19 cellular contexts compared by ENCODE assay signal in the genomic region with DNA sequence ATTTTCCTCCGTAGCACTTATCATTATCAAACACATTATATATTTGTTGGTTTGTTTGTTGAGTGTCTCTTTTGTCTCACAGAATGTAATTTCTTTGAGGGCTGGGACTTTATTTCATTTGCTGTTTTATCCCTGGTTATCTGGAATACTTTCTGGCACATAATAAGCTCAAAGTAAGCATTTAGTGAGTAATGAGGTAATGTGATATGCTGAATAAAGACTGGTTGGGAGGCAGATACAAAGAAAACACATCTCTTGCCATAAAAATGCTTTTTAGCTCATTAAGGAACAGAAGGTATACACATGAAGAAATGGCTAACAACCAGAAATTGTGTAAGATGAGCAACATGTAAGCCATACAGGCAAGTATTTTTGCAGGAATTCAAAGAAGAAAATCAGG.
DNase-seq lines count a peak whose midpoint lies in the region; TF ChIP-seq lines count a peak whose summit lies in the region.
"Had no signal": no experiment of that assay in that cellular context is flagged by ENCODE, and none has a peak within 500 bp of the region (broad histone marks: within the 10 kb centered on the region; RNA-seq: fewer than 3 reads in every experiment).

No MANE protein-coding gene starts in this region.

- peak overlapping the region; percentile 45 for H3K27ac Mint-ChIP-seq in mesothelial cell of epicardium
- H3K27ac Mint-ChIP-seq: CD14-positive monocyte had no signal

- H3K4me1 Mint-ChIP-seq in mesothelial cell of epicardium = peaks cover 22% of the 10 kb centered on the region
- H3K4me1 Mint-ChIP-seq: CD14-positive monocyte had no signal

- H3K9me3 Mint-ChIP-seq in mesothelial cell of epicardium = peaks cover 4% of the 10 kb centered on the region

- no peaks in the 10 kb centered on the region for H3K27me3 Mint-ChIP-seq in mesothelial cell of epicardium (ENCODE audit: low read depth)

- H3K4me3 Mint-ChIP-seq in mesothelial cell of epicardium = no peak overlapping the region
- H3K4me3 Mint-ChIP-seq: CD14-positive monocyte had no signal

- no peak for TF ChIP-seq CTCF in mesothelial cell of epicardium (IDR thresholded peaks at IDR 0.05; ENCODE audit: unreplicated experiment)

- no peaks in the 10 kb centered on the region for H3K36me3 Mint-ChIP-seq in mesothelial cell of epicardium
- H3K36me3 Mint-ChIP-seq: CD14-positive monocyte had no signal

- peak; percentile 17 for DNase-seq in DMS153 (lab: John Stamatoyannopoulos, UW)
- DNase-seq in DMS153 treated with DMSO at 0.1 percent for 48 hours (lab: John Stamatoyannopoulos, UW; ENCODE audit: unreplicated experiment) = no peak
- peak; percentile 14 for DNase-seq in NCI-H2081 treated with DMSO at 0.1 percent for 48 hours (lab: John Stamatoyannopoulos, UW)
- peak; percentile 79 for DNase-seq in NCI-H748 (lab: John Stamatoyannopoulos, UW; ENCODE audit: unreplicated experiment)
- DNase-seq in mesothelial cell of epicardium (ENCODE audit: low spot score in 2 of 2, unreplicated experiment in 2 of 2) = no peak
- no peak for DNase-seq in GM19238 (ENCODE audit: insufficient read length, low spot score)
- no peak for DNase-seq in COR-L47 (lab: John Stamatoyannopoulos, UW)
- DNase-seq in 8988T = no peak
- DNase-seq: DMS 273 treated with DMSO at 0.1 percent for 48 hours; GF-D8; GM23248; Kasumi-1; MG63; NCI-H1048; NCI-H187; NCI-H2227 treated with DMSO at 0.1 percent for 48 hours; NCI-H524 treated with DMSO at 0.1 percent for 48 hours; NK-92 treated with Interleukin-12 subunit alpha and Interleukin-12 subunit beta, amount 100 ng/mL, for 24 hours had no signal

Comparison
In these comparisons a context has a peak if more than half of its experiments do, and no peak if none do; other contexts are left out.
1. DNase-seq: peak in DMS153 (single experiment), NCI-H2081 treated with DMSO at 0.1 percent for 48 hours (single experiment) and NCI-H748 (single experiment); none in DMS153 treated with DMSO at 0.1 percent for 48 hours (single experiment), mesothelial cell of epicardium (0 of 2), GM19238 (single experiment), COR-L47 (single experiment) and 8988T (single experiment).